ENCODE assay signal across 17 cellular contexts in genomic region chr2:32330136-32330535, GRCh38. TPM values are rescaled to one million over a fixed set of nuclear protein-coding genes. Genes with fewer than 3 reads are reported as not detected.
DNase-seq lines count a peak whose midpoint lies in the region; ATAC-seq, FAIRE-seq and TF ChIP-seq lines count a peak whose summit lies in the region.
"Had no signal": no experiment of that assay in that cellular context is flagged by ENCODE, and none has a peak within 500 bp of the region (broad histone marks: within the 10 kb centered on the region; RNA-seq: fewer than 3 reads in every experiment).

No MANE protein-coding gene starts in this region.

- CTCF ChIA-PET in A549 (lab: Yijun Ruan, JAX) (interaction anchor here (2.2 kb wide), 1 partner anchor 15 kb away, joined by 6 read pairs; no protein-coding TSS in a partner anchor), HepG2 (lab: Yijun Ruan, JAX; ENCODE audit: low intra/inter-chr PET ratio, low total read pairs) (no interaction called here)
- CTCF ChIA-PET in CD8-positive, alpha-beta memory T cell (lab: Charles Lee) = no interaction called here

- no peak for FAIRE-seq in A549 (lab: Jason Lieb, UNC)
- FAIRE-seq in HepG2 (lab: Jason Lieb, UNC) = no peak

- no peak overlapping the region for H3K4me3 Mint-ChIP-seq in CD8-positive, alpha-beta memory T cell
- H3K4me3 Mint-ChIP-seq: H9 had no signal

- H3K36me3 ChIP-seq in body of pancreas (replicated peaks in 1 of 2; ENCODE audit: insufficient read depth in 1 of 2, low read depth in 2 of 2) (no peaks in the 10 kb centered on the region), HepG2 (replicated peaks in 1 of 2; ENCODE audit: control insufficient read depth in 1 of 2, insufficient read depth in 2 of 2, low read length in 2 of 2) (no peaks in the 10 kb centered on the region)
- no peaks in the 10 kb centered on the region for H3K36me3 ChIP-seq in CD8-positive, alpha-beta memory T cell (ENCODE audit: insufficient read depth, low read length)
- H3K36me3 ChIP-seq: BE2C had no signal

- H3K4me1 Mint-ChIP-seq in CD8-positive, alpha-beta memory T cell = no peaks in the 10 kb centered on the region
- H3K4me1 Mint-ChIP-seq: H9 had no signal

- in situ Hi-C loops in HepG2 (cut with HindIII; ENCODE audit: extremely low pct_ligation_motif_present, low pct_unique_long_range_greater_than_20kb) = no loop called here

- peak overlapping the region; percentile 74 for H3K9ac ChIP-seq in HepG2 (ENCODE audit: insufficient read depth, low read depth, low read length)

- TF ChIP-seq CTCF in A549 (IDR thresholded peaks at IDR 0.05) = no peak
- no peak for TF ChIP-seq CTCF in body of pancreas (IDR thresholded peaks at IDR 0.05)
- TF ChIP-seq CTCF in HepG2 (CRISPR knock-in tag; IDR thresholded peaks at IDR 0.05) = no peak

- no peak overlapping the region for H2AFZ ChIP-seq in HepG2 (ENCODE audit: low read length)
- H2AFZ ChIP-seq: PC-9 had no signal

- no peak for ATAC-seq in A549
- ATAC-seq in body of pancreas = no peak
- ATAC-seq in HepG2 = no peak
- no peak for ATAC-seq in GM19351 (IDR thresholded peaks at IDR 0.05; ENCODE audit: unreplicated experiment)
- no peak for ATAC-seq in HG02763 (IDR thresholded peaks at IDR 0.05; ENCODE audit: unreplicated experiment)
- ATAC-seq in GM18870 (IDR thresholded peaks at IDR 0.05; ENCODE audit: unreplicated experiment) = no peak

- TF ChIP-seq RAD21 in A549 (conservative IDR thresholded peaks at IDR 0.05 in 1 of 2, IDR thresholded peaks at IDR 0.05 in 1 of 2) (no peak), HepG2 (CRISPR knock-in tag; IDR thresholded peaks at IDR 0.05) (no peak)

- H3K27me3 ChIP-seq in body of pancreas (no peaks in the 10 kb centered on the region), HepG2 (ENCODE audit: control insufficient read depth in 1 of 2, insufficient read depth in 2 of 2, low read length in 2 of 2) (no peaks in the 10 kb centered on the region)
- H3K27me3 ChIP-seq in CD8-positive, alpha-beta memory T cell (ENCODE audit: insufficient read depth, low read length, poor library complexity, severe bottlenecking) = no peaks in the 10 kb centered on the region
- H3K27me3 ChIP-seq: BE2C had no signal

- no peaks in the 10 kb centered on the region for H3K27me3 Mint-ChIP-seq in CD8-positive, alpha-beta memory T cell

- TF ChIP-seq POLR2A in A549 (IDR thresholded peaks at IDR 0.05; ENCODE audit: low read length) (no peak), body of pancreas (IDR thresholded peaks at IDR 0.05) (no peak), HepG2 (IDR thresholded peaks at IDR 0.05; ENCODE audit: insufficient read depth in 1 of 2, low read depth in 2 of 2, low read length in 2 of 2) (no peak)

- no peaks in the 10 kb centered on the region for H3K9me3 ChIP-seq in A549
- H3K9me3 ChIP-seq in body of pancreas = no peaks in the 10 kb centered on the region
- no peaks in the 10 kb centered on the region for H3K9me3 ChIP-seq in HepG2 (ENCODE audit: low read length)
- H3K9me3 ChIP-seq in CD8-positive, alpha-beta memory T cell (ENCODE audit: low read length) = no peaks in the 10 kb centered on the region
- H3K9me3 ChIP-seq: BE2C had no signal

- intact Hi-C loops in body of pancreas (cut with DNase I) (no loop called here), HepG2 (cut with micrococcal nuclease; ENCODE audit: unreplicated experiment) (no loop called here)

- POLR2A ChIA-PET in A549 (lab: Yijun Ruan, JAX) (no interaction called here), HepG2 (lab: Yijun Ruan, JAX) (interaction anchor here (0.7 to 4.5 kb wide), 9 partner anchors 16 to 257 kb away, joined by 3 to 36 read pairs (median 4); partner anchors contain the start of genes BIRC6, SLC30A6 and YIPF4)
- POLR2A ChIA-PET in CD8-positive, alpha-beta memory T cell (lab: Charles Lee) = no interaction called here

- TF ChIP-seq EP300 in A549 (IDR thresholded peaks at IDR 0.05) (no peak), HepG2 (IDR thresholded peaks at IDR 0.05; ENCODE audit: low read depth in 2 of 2, low read length in 2 of 2) (no peak), HepG2 (CRISPR knock-in tag; IDR thresholded peaks at IDR 0.05; ENCODE audit: borderline replicate concordance) (no peak)

- no TSS peak for BruUV-seq in HepG2 (replicated peaks; lab: Mats Ljungman, UMichigan)

- H3K27ac ChIP-seq in A549 (peak overlapping the region; percentile 44 to 47; a peak in 2 of 6 replicates), body of pancreas (peak overlapping the region in 3 of 4 donors; percentile 74 to 90 (median 84)), HepG2 (ENCODE audit: extremely low read length, insufficient read depth, low read length) (peak overlapping the region; percentile 93)
- H3K27ac ChIP-seq in CD8-positive, alpha-beta memory T cell (ENCODE audit: low read depth, low read length) = no peak overlapping the region
- H3K27ac ChIP-seq: PC-9 had no signal

- no peaks in the 10 kb centered on the region for H3K79me2 ChIP-seq in HepG2 (ENCODE audit: insufficient read depth, low read length)

- H4K20me1 ChIP-seq in HepG2 (ENCODE audit: insufficient read depth, low read length) = no peaks in the 10 kb centered on the region

- WGBS in A549 (ENCODE audit: missing lambda C conversion rate) = 86% methylated on average over 2 of the region's 2 CpGs
- 39 to 43% methylated on average over 2 of the region's 2 CpGs for WGBS in body of pancreas, 2 donors
- 94% methylated on average over 2 of the region's 2 CpGs for WGBS in HepG2 (ENCODE audit: low lambda C conversion rate)

- H3K4me3 ChIP-seq in A549 = no peak overlapping the region
- no peak overlapping the region for H3K4me3 ChIP-seq in body of pancreas
- peak overlapping the region in 1 of 3 experiments; percentile 60; a peak in 2 of 6 replicates for H3K4me3 ChIP-seq in HepG2 (replicated peaks in 1 of 3; ENCODE audit: insufficient read depth in 1 of 3, low read depth in 2 of 3, low read length in 3 of 3)
- H3K4me3 ChIP-seq in CD8-positive, alpha-beta memory T cell (ENCODE audit: low read length) = no peak overlapping the region
- H3K4me3 ChIP-seq: PC-9 had no signal

- H3K4me2 ChIP-seq in A549 (peak overlapping the region; percentile 58), HepG2 (ENCODE audit: low read depth, low read length) (peak overlapping the region; percentile 81)
- H3K4me2 ChIP-seq: PC-9 had no signal

- H3K36me3 Mint-ChIP-seq in CD8-positive, alpha-beta memory T cell = peaks cover 0 to 11% (median 7%) of the 10 kb centered on the region in 3 donors

- peak overlapping the region in 1 of 8 donors; percentile 38 for H3K27ac Mint-ChIP-seq in CD8-positive, alpha-beta memory T cell
- H3K27ac Mint-ChIP-seq: H9 had no signal

- no peaks in the 10 kb centered on the region for H3K9me3 Mint-ChIP-seq in CD8-positive, alpha-beta memory T cell
- H3K9me3 Mint-ChIP-seq: H9 had no signal

- peaks cover 23% of the 10 kb centered on the region for H3K4me1 ChIP-seq in A549
- peaks cover 38% of the 10 kb centered on the region for H3K4me1 ChIP-seq in body of pancreas
- H3K4me1 ChIP-seq in HepG2 (ENCODE audit: insufficient read depth, low read length) = peaks cover 49% of the 10 kb centered on the region
- H3K4me1 ChIP-seq in CD8-positive, alpha-beta memory T cell (ENCODE audit: insufficient read depth, low read length) = no peaks in the 10 kb centered on the region
- H3K4me1 ChIP-seq: BE2C had no signal

- DNase-seq in A549 (ENCODE audit: low read depth in 1 of 2, low spot score in 1 of 2) (no peak), EH (ENCODE audit: low read depth) (peak; percentile 58), body of pancreas (no peak), HepG2 (ENCODE audit: low spot score) (no peak)
- no peak for DNase-seq in CD8-positive, alpha-beta memory T cell
- DNase-seq: BE2C; DMS 273 treated with DMSO at 0.1 percent for 48 hours; H9; NCI-H146; NCI-H2081 treated with DMSO at 0.1 percent for 48 hours; NCI-H345; NCI-H526 treated with DMSO at 0.1 percent for 48 hours; NK-92 treated with Interleukin-12 subunit alpha and Interleukin-12 subunit beta, amount 100 ng/mL, for 24 hours; PC-9 had no signal

RNA-seq across cellular contexts. Expression of gene BIRC6, which starts 26.7 kb away (rescaled TPM):
- polyA plus RNA-seq in A549 (2011; rRNA removed) (111 and 161 TPM in 2 replicates), A549 (2017; fragmentation: RNase III; extraction: RNeasy Plus Mini Kit Qiagen cat#74134 plus additional on column Dnase treatment) (20.3 to 21.9 TPM (median 21.0 TPM) in 3 replicates), HepG2 (2011; rRNA removed) (64.8 and 65.6 TPM in 2 replicates)
- 19.1 and 24.1 TPM in 2 replicates for polyA plus RNA-seq in A549 (2012; cell fraction: cytosol; rRNA removed)
- 33.0 and 45.7 TPM in 2 replicates for polyA plus RNA-seq in A549 (2012; cell fraction: nucleus; rRNA removed)
- 919 and 960 TPM in 2 replicates for polyA minus RNA-seq in A549 (2011; rRNA and poly(A)+ RNA removed)
- total RNA-seq in body of pancreas (100 to 1,000 TPM in 1 of 2 donors, 10 to 100 TPM in 1; 71.9 to 102 TPM), HepG2 (2016; rRNA removed; fragmentation: Illumina TruSeq; extraction: Trizol) (120 and 158 TPM in 2 replicates)
- 98.2 and 106 TPM in 2 replicates for total RNA-seq in HepG2 (2016; cell fraction: cytosol; rRNA removed; fragmentation: Illumina TruSeq; extraction: Trizol; ENCODE audit: low read depth)
- 111 and 153 TPM in 2 replicates for total RNA-seq in HepG2 (2016; cell fraction: insoluble cytoplasmic fraction; rRNA removed; fragmentation: Illumina TruSeq; extraction: Trizol)
- 68.7 and 72.0 TPM in 2 replicates for total RNA-seq in HepG2 (2016; cell fraction: membrane; rRNA removed; fragmentation: Illumina TruSeq; extraction: Trizol)
- 178 and 187 TPM in 2 replicates for total RNA-seq in HepG2 (2016; cell fraction: nucleus; rRNA removed; fragmentation: Illumina TruSeq; extraction: Trizol)
- 36.0 and 51.5 TPM in 2 replicates for polyA plus RNA-seq in HepG2 (2011; cell fraction: cytosol; rRNA removed)
- polyA plus RNA-seq in HepG2 (2011; cell fraction: nucleus; rRNA removed) = 98.6 and 106 TPM in 2 replicates
- polyA plus RNA-seq in HepG2 (2012) = 42.2 and 47.8 TPM in 2 replicates
- polyA plus RNA-seq in HepG2 (2016; cell fraction: cytosol; fragmentation: Illumina TruSeq; extraction: Trizol; ENCODE audit: low read depth) = 2.3 and 2.4 TPM in 2 replicates
- 64.2 and 67.3 TPM in 2 replicates for polyA plus RNA-seq in HepG2 (2016; cell fraction: insoluble cytoplasmic fraction; fragmentation: Illumina TruSeq; extraction: Trizol; ENCODE audit: low read depth)
- polyA plus RNA-seq in HepG2 (2016; cell fraction: membrane; fragmentation: Illumina TruSeq; extraction: Trizol; ENCODE audit: low read depth) = 5.8 and 7.0 TPM in 2 replicates
- 59.4 and 64.8 TPM in 2 replicates for polyA plus RNA-seq in HepG2 (2016; cell fraction: nucleus; fragmentation: Illumina TruSeq; extraction: Trizol; ENCODE audit: insufficient read depth, low read depth)
- polyA minus RNA-seq in HepG2 (2011; rRNA and poly(A)+ RNA removed; ENCODE audit: low replicate concordance) = 673 and 951 TPM in 2 replicates
- 177 and 213 TPM in 2 replicates for polyA minus RNA-seq in HepG2 (2011; cell fraction: cytosol; rRNA and poly(A)+ RNA removed)
- 675 and 750 TPM in 2 replicates for polyA minus RNA-seq in HepG2 (2011; cell fraction: nucleus; rRNA and poly(A)+ RNA removed)
- 10 to 100 TPM; 71.8 to 72.5 TPM for total RNA-seq in CD8-positive, alpha-beta memory T cell
- 32.4 TPM for polyA plus RNA-seq in CD8-positive, alpha-beta memory T cell

RNA-seq across cellular contexts. Expression of gene YIPF4, which starts 52.4 kb away (rescaled TPM):
- polyA plus RNA-seq in A549 (2011; rRNA removed) (28.4 and 54.1 TPM in 2 replicates), A549 (2017; fragmentation: RNase III; extraction: RNeasy Plus Mini Kit Qiagen cat#74134 plus additional on column Dnase treatment) (28.6 to 35.7 TPM (median 31.4 TPM) in 3 replicates), HepG2 (2011; rRNA removed) (16.0 and 19.0 TPM in 2 replicates)
- 3.3 and 3.4 TPM in 2 replicates for polyA plus RNA-seq in A549 (2012; cell fraction: cytosol; rRNA removed)
- 1.9 and 5.1 TPM in 2 replicates for polyA plus RNA-seq in A549 (2012; cell fraction: nucleus; rRNA removed)
- 5.5 and 8.0 TPM in 2 replicates for polyA minus RNA-seq in A549 (2011; rRNA and poly(A)+ RNA removed)
- total RNA-seq in body of pancreas (10 to 100 TPM; 13.5 to 24.7 TPM), HepG2 (2016; rRNA removed; fragmentation: Illumina TruSeq; extraction: Trizol) (39.1 and 43.9 TPM in 2 replicates)
- total RNA-seq in HepG2 (2016; cell fraction: cytosol; rRNA removed; fragmentation: Illumina TruSeq; extraction: Trizol; ENCODE audit: low read depth) = 5.4 and 7.7 TPM in 2 replicates
- 43.3 and 45.3 TPM in 2 replicates for total RNA-seq in HepG2 (2016; cell fraction: insoluble cytoplasmic fraction; rRNA removed; fragmentation: Illumina TruSeq; extraction: Trizol)
- 15.9 and 17.6 TPM in 2 replicates for total RNA-seq in HepG2 (2016; cell fraction: membrane; rRNA removed; fragmentation: Illumina TruSeq; extraction: Trizol)
- 32.7 and 48.1 TPM in 2 replicates for total RNA-seq in HepG2 (2016; cell fraction: nucleus; rRNA removed; fragmentation: Illumina TruSeq; extraction: Trizol)
- 4.0 and 10.3 TPM in 2 replicates for polyA plus RNA-seq in HepG2 (2011; cell fraction: cytosol; rRNA removed)
- 3.5 and 4.7 TPM in 2 replicates for polyA plus RNA-seq in HepG2 (2011; cell fraction: nucleus; rRNA removed)
- polyA plus RNA-seq in HepG2 (2012) = 59.3 and 77.8 TPM in 2 replicates
- 5.9 and 9.7 TPM in 2 replicates for polyA plus RNA-seq in HepG2 (2016; cell fraction: cytosol; fragmentation: Illumina TruSeq; extraction: Trizol; ENCODE audit: low read depth)
- polyA plus RNA-seq in HepG2 (2016; cell fraction: insoluble cytoplasmic fraction; fragmentation: Illumina TruSeq; extraction: Trizol; ENCODE audit: low read depth) = 34.4 and 43.8 TPM in 2 replicates
- polyA plus RNA-seq in HepG2 (2016; cell fraction: membrane; fragmentation: Illumina TruSeq; extraction: Trizol; ENCODE audit: low read depth) = 10.6 and 14.6 TPM in 2 replicates
- polyA plus RNA-seq in HepG2 (2016; cell fraction: nucleus; fragmentation: Illumina TruSeq; extraction: Trizol; ENCODE audit: insufficient read depth, low read depth) = 37.2 and 38.4 TPM in 2 replicates
- 3.9 and 4.0 TPM in 2 replicates for polyA minus RNA-seq in HepG2 (2011; rRNA and poly(A)+ RNA removed; ENCODE audit: low replicate concordance)
- polyA minus RNA-seq in HepG2 (2011; cell fraction: cytosol; rRNA and poly(A)+ RNA removed) = 10.0 and 20.0 TPM in 2 replicates
- 21.8 and 32.4 TPM in 2 replicates for polyA minus RNA-seq in HepG2 (2011; cell fraction: nucleus; rRNA and poly(A)+ RNA removed)
- 10 to 100 TPM; 43.1 to 47.0 TPM for total RNA-seq in CD8-positive, alpha-beta memory T cell
- 22.9 TPM for polyA plus RNA-seq in CD8-positive, alpha-beta memory T cell
